ENCODE assay signal across 11 cellular contexts in the genomic region with DNA sequence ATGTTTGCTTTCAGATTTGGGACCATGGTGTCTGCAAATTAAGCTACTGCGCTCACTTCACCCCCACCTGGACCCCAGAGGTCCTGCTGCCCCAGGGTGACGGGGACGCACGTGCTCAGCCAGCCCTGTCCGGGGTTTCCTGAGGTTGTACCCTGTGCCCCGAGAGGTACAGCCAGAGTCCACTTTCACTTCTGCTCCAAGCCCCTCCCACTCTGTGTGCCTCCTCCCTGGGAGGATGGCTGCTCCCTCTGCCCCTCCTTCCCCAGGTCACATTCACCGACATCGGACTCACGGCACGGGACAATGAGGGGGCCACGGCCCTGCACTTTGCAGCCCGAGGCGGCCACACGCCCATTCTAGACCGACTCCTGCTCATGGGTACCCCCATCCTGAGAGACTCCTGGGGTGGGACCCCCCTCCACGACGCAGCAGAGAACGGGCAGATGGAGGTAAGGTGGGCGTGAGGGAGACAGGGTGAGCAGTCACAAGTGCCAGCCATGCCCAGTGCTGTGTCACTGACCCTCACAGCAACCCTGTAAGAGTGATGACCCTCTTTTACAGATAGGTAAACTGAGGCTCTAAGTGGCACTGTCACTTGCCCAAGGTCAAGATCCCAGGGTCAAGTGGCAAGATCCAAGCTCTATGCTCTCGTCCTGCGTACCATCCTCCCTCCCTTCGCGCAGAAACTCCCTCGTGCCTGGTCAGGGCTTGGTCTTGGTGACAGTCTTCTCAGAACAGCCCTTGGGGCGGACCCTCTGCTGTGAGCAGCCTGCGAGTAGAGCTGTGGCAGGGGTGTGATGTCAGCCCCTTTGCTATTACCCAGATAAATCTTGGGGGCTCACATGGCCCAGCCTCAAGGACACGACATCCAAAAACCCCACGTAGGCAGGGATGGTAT. TPM values are rescaled to one million over a fixed set of nuclear protein-coding genes. Genes with fewer than 3 reads are reported as not detected.
DNase-seq lines count a peak whose midpoint lies in the region; ATAC-seq and TF ChIP-seq lines count a peak whose summit lies in the region.
"Had no signal": no experiment of that assay in that cellular context is flagged by ENCODE, and none has a peak within 500 bp of the region (broad histone marks: within the 10 kb centered on the region; RNA-seq: fewer than 3 reads in every experiment).

No MANE protein-coding gene starts in this region.

- H3K4me3 Mint-ChIP-seq in activated T-helper 2 cell treated with anti-CD3 and anti-CD28 coated beads, Interferon-gamma antibody, Interleukin-2, Interleukin-4, amounts not matched to agents 10 μg/mL and 5 μg/mL and 100 μg/mL, durations not matched to agents 14 hours and 24 hours and 36 hours (ENCODE audit: low read depth): no peak overlapping the region
- H3K4me3 Mint-ChIP-seq: activated naive CD4-positive, alpha-beta T cell treated with anti-CD3 and anti-CD28 coated beads, Interleukin-2, amount 50 U/mL, for 24 hours had no signal

- peak; percentile 60 for DNase-seq in CD1c-positive myeloid dendritic cell (ENCODE audit: extremely low spot score)
- no peak for DNase-seq in erythroblast (lab: John Stamatoyannopoulos, UW)
- DNase-seq in foreskin fibroblast: no peak
- DNase-seq in activated T-helper 2 cell treated with anti-CD3 and anti-CD28 coated beads, Interferon-gamma antibody, Interleukin-2, Interleukin-4, amounts not matched to agents 10 μg/mL and 5 μg/mL and 100 μg/mL, durations not matched to agents 14 hours and 24 hours and 36 hours (ENCODE audit: low spot score): no peak
- no peak for DNase-seq in activated CD8-positive, alpha-beta memory T cell treated with anti-CD3 and anti-CD28 coated beads, Interleukin-2, amount 50 U/mL, for 4 hours

- no peaks in the 10 kb centered on the region for H3K36me3 Mint-ChIP-seq in activated T-helper 2 cell treated with anti-CD3 and anti-CD28 coated beads, Interferon-gamma antibody, Interleukin-2, Interleukin-4, amounts not matched to agents 10 μg/mL and 5 μg/mL and 100 μg/mL, durations not matched to agents 14 hours and 24 hours and 36 hours (ENCODE audit: low read depth)

- H3K4me3 ChIP-seq in foreskin fibroblast (ENCODE audit: low read depth in 1 of 2, low read length in 2 of 2): no peak overlapping the region
- H3K4me3 ChIP-seq: thoracic aorta had no signal

- TF ChIP-seq POLR2A in erythroblast (IDR thresholded peaks at IDR 0.05; ENCODE audit: low read length): no peak

- H3K9me3 Mint-ChIP-seq in activated T-helper 2 cell treated with anti-CD3 and anti-CD28 coated beads, Interferon-gamma antibody, Interleukin-2, Interleukin-4, amounts not matched to agents 10 μg/mL and 5 μg/mL and 100 μg/mL, durations not matched to agents 14 hours and 24 hours and 36 hours: peaks cover 14% of the 10 kb centered on the region

- intact Hi-C loops in activated T-helper 2 cell treated with anti-CD3 and anti-CD28 coated beads, Interferon-gamma antibody, Interleukin-2, Interleukin-4, amounts not matched to agents 10 μg/mL and 5 μg/mL and 100 μg/mL, durations not matched to agents 14 hours and 24 hours and 36 hours (cut with micrococcal nuclease): loop anchor here (10.0 kb wide), 1 partner anchor 253 kb away; a partner anchor contains a TSS

- no peaks in the 10 kb centered on the region for H3K27me3 Mint-ChIP-seq in activated T-helper 2 cell treated with anti-CD3 and anti-CD28 coated beads, Interferon-gamma antibody, Interleukin-2, Interleukin-4, amounts not matched to agents 10 μg/mL and 5 μg/mL and 100 μg/mL, durations not matched to agents 14 hours and 24 hours and 36 hours (ENCODE audit: low read depth)
- H3K27me3 Mint-ChIP-seq: activated naive CD4-positive, alpha-beta T cell treated with anti-CD3 and anti-CD28 coated beads, Interleukin-2, amount 50 U/mL, for 24 hours had no signal

- peaks cover 3% of the 10 kb centered on the region for H3K4me1 Mint-ChIP-seq in activated T-helper 2 cell treated with anti-CD3 and anti-CD28 coated beads, Interferon-gamma antibody, Interleukin-2, Interleukin-4, amounts not matched to agents 10 μg/mL and 5 μg/mL and 100 μg/mL, durations not matched to agents 14 hours and 24 hours and 36 hours (ENCODE audit: low read depth)

- no peak for TF ChIP-seq CTCF in foreskin fibroblast (IDR thresholded peaks at IDR 0.05; ENCODE audit: low read depth, low read length)

- ATAC-seq in GM19372 (IDR thresholded peaks at IDR 0.05; ENCODE audit: low read depth, unreplicated experiment) (peak; percentile 63), HG03521 (IDR thresholded peaks at IDR 0.05; ENCODE audit: unreplicated experiment) (peak; percentile 55), esophagus mucosa (peak; percentile 70)

- H3K27ac Mint-ChIP-seq in activated T-helper 2 cell treated with anti-CD3 and anti-CD28 coated beads, Interferon-gamma antibody, Interleukin-2, Interleukin-4, amounts not matched to agents 10 μg/mL and 5 μg/mL and 100 μg/mL, durations not matched to agents 14 hours and 24 hours and 36 hours: no peak overlapping the region
- H3K27ac Mint-ChIP-seq: activated naive CD4-positive, alpha-beta T cell treated with anti-CD3 and anti-CD28 coated beads, Interleukin-2, amount 50 U/mL, for 24 hours had no signal

RNA-seq across cellular contexts. Expression of a gene that starts 7.6 kb away (rescaled TPM):
- total RNA-seq in esophagus mucosa: 0.40 TPM
- total RNA-seq in activated T-helper 2 cell treated with anti-CD3 and anti-CD28 coated beads, Interferon-gamma antibody, Interleukin-2, Interleukin-4, amounts not matched to agents 10 μg/mL and 5 μg/mL and 100 μg/mL, durations not matched to agents 14 hours and 24 hours and 36 hours: 0.07 and 0.14 TPM in 2 replicates

RNA-seq across cellular contexts. Expression of a gene that starts 30.7 kb away (rescaled TPM):
- 0.08 TPM for total RNA-seq in esophagus mucosa
- total RNA-seq in activated T-helper 2 cell treated with anti-CD3 and anti-CD28 coated beads, Interferon-gamma antibody, Interleukin-2, Interleukin-4, amounts not matched to agents 10 μg/mL and 5 μg/mL and 100 μg/mL, durations not matched to agents 14 hours and 24 hours and 36 hours: not detected in 2 replicates

RNA-seq across cellular contexts. Expression of a gene that starts 47.0 kb away (rescaled TPM):
- total RNA-seq in esophagus mucosa: 8.9 TPM
- total RNA-seq in activated T-helper 2 cell treated with anti-CD3 and anti-CD28 coated beads, Interferon-gamma antibody, Interleukin-2, Interleukin-4, amounts not matched to agents 10 μg/mL and 5 μg/mL and 100 μg/mL, durations not matched to agents 14 hours and 24 hours and 36 hours: 98.6 and 102 TPM in 2 replicates

RNA-seq across cellular contexts. Expression of a gene that starts 51.0 kb away (rescaled TPM):
- 0.44 TPM for total RNA-seq in esophagus mucosa
- total RNA-seq in activated T-helper 2 cell treated with anti-CD3 and anti-CD28 coated beads, Interferon-gamma antibody, Interleukin-2, Interleukin-4, amounts not matched to agents 10 μg/mL and 5 μg/mL and 100 μg/mL, durations not matched to agents 14 hours and 24 hours and 36 hours: 0.46 and 1.1 TPM in 2 replicates
- total RNA-seq: lower leg skin had no signal

Comparison
In these comparisons a context has a peak if more than half of its experiments do, and no peak if none do; other contexts are left out.
1. RNA of a gene that starts 47.0 kb away (total RNA-seq): 98.6 to 102 TPM in activated T-helper 2 cell treated with anti-CD3 and anti-CD28 coated beads, Interferon-gamma antibody, Interleukin-2, Interleukin-4, amounts not matched to agents 10 μg/mL and 5 μg/mL and 100 μg/mL, durations not matched to agents 14 hours and 24 hours and 36 hours; 8.9 TPM in esophagus mucosa (single experiment); every median in the first group is over 10 times any median in the second.
2. Peak in every context shown above with its lines, with median percentiles within 50 percentile points of each other: ATAC-seq.